In genomic region chr11:125594958-125595357, GRCh38 we compare ENCODE assay signal across 2 cellular contexts.
TF ChIP-seq lines count a peak whose summit lies in the region.

No MANE protein-coding gene starts in this region.

TF ChIP-seq in SK-N-SH, 30 proteins besides CTCF, POLR2A, EP300 and RAD21 (continued from another document):
- TF ChIP-seq USF2 (IDR thresholded peaks at IDR 0.05; ENCODE audit: borderline replicate concordance, low read depth, low read length), result no peak
- no peak for TF ChIP-seq USF1 (IDR thresholded peaks at IDR 0.05; ENCODE audit: borderline replicate concordance, low read depth)
- no peak for TF ChIP-seq FOSL2 (IDR thresholded peaks at IDR 0.05; ENCODE audit: borderline replicate concordance, low read depth)
- TF ChIP-seq GABPA (IDR thresholded peaks at IDR 0.05; ENCODE audit: low read depth), result no peak
- no peak for TF ChIP-seq ZBTB33 (IDR thresholded peaks at IDR 0.05; ENCODE audit: borderline replicate concordance, low read depth)
- TF ChIP-seq REST (IDR thresholded peaks at IDR 0.05; ENCODE audit: low read depth, low read length), result no peak
- no peak for TF ChIP-seq TCF12 (IDR thresholded peaks at IDR 0.05)
- no peak for TF ChIP-seq ELF1 (IDR thresholded peaks at IDR 0.05)
- TF ChIP-seq TAF1 (IDR thresholded peaks at IDR 0.05; ENCODE audit: borderline replicate concordance, low read depth, low read length), result no peak
- no peak for TF ChIP-seq EZH2phosphoT487 (IDR thresholded peaks at IDR 0.05; ENCODE audit: borderline replicate concordance, low read depth)
- TF ChIP-seq CHD2 (IDR thresholded peaks at IDR 0.05; ENCODE audit: low read length, partially characterized antibody), result no peak
- no peak for TF ChIP-seq IRF3 (IDR thresholded peaks at IDR 0.05; ENCODE audit: low read depth, low read length)
- TF ChIP-seq RXRA (IDR thresholded peaks at IDR 0.05; ENCODE audit: borderline replicate concordance, low read depth), result no peak
- TF ChIP-seq JUND (IDR thresholded peaks at IDR 0.05), result no peak

TF ChIP-seq in SK-N-SH treated with all-trans-retinoic acid at 6 μM for 48 hours, 23 proteins besides CTCF, POLR2A, EP300 and RAD21 (continued from another document):
- TF ChIP-seq TSHZ2 (CRISPR knock-in tag; IDR thresholded peaks at IDR 0.05) (no peak), ZFP3 (CRISPR knock-in tag; IDR thresholded peaks at IDR 0.05) (no peak), ZNF8 (CRISPR knock-in tag; IDR thresholded peaks at IDR 0.05) (no peak), CSDC2 (CRISPR knock-in tag; IDR thresholded peaks at IDR 0.05) (no peak), ZFP30 (CRISPR knock-in tag; IDR thresholded peaks at IDR 0.05) (no peak), TOX (CRISPR knock-in tag; IDR thresholded peaks at IDR 0.05; ENCODE audit: borderline replicate concordance) (no peak), TCF4 (CRISPR knock-in tag; IDR thresholded peaks at IDR 0.05; ENCODE audit: borderline replicate concordance) (no peak), OSR1 (CRISPR knock-in tag; IDR thresholded peaks at IDR 0.05) (no peak)
TF ChIP-seq in SK-N-SH treated with all-trans-retinoic acid at 6 μM for 48 hours: peak in this region for 0.
